Comparison of ENCODE assay signal across 10 cellular contexts in the genomic region with DNA sequence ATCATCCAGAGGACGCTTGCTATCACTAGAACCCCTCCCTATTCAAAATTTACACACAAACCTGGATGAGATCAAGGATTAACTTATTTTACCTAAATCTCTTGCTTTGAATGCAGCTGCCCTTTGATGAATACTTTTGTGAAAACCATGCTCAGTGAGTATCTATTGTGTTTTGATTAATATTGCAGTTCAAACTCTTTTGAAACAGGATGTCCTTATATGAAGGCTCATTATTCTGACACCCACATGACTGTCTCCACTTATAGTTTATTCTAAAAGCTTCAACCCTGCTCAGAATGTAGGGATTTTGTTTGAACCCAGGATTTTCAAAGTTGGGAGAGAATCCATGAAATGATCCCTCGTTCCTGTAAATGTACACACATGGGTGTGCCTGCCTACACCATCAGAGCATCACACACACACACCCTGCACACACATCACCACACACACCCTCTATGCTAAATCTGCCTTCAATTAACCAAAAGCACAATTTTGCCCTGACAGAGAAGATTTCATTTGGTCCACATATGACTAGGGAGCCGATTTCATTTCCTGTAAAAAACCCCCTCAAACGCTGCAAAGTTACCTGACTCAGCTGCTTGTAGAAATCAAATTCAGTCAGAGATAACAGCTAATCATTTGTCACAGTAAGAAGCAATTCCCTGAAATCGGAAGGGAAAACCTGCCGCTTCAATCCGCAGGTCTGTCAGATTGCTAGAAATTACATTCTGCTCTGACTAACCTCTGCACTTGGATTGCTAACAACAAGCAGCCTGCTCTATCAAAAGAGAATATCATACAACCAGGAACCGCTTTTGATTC.
DNase-seq lines count a peak whose midpoint lies in the region; ATAC-seq and TF ChIP-seq lines count a peak whose summit lies in the region.
"Had no signal": no experiment of that assay in that cellular context is flagged by ENCODE, and none has a peak within 500 bp of the region (broad histone marks: within the 10 kb centered on the region; RNA-seq: fewer than 3 reads in every experiment).

No MANE protein-coding gene starts in this region.

- H3K9me2 ChIP-seq in Karpas-422 (replicated peaks; ENCODE audit: insufficient read depth, low read length) = no peaks in the 10 kb centered on the region

- H4K20me1 ChIP-seq in Karpas-422 (ENCODE audit: insufficient read depth, low read depth, low read length) = no peaks in the 10 kb centered on the region

- H3K36me3 ChIP-seq in cardiac muscle cell (no peaks in the 10 kb centered on the region), Karpas-422 (ENCODE audit: insufficient read depth, low read length) (no peaks in the 10 kb centered on the region)

- H3K27me3 ChIP-seq in cardiac muscle cell (no peaks in the 10 kb centered on the region), Karpas-422 (ENCODE audit: low read length) (no peaks in the 10 kb centered on the region)

- H3K79me2 ChIP-seq in Karpas-422 (ENCODE audit: low read length) = no peaks in the 10 kb centered on the region

- H3K4me1 ChIP-seq in cardiac muscle cell (ENCODE audit: low read depth) = peaks cover 69% of the 10 kb centered on the region
- H3K4me1 ChIP-seq in Karpas-422 (ENCODE audit: low read length) = peaks cover 66% of the 10 kb centered on the region

- no peaks in the 10 kb centered on the region for H3K9me3 ChIP-seq in cardiac muscle cell (ENCODE audit: low read depth)
- H3K9me3 ChIP-seq in Karpas-422 (ENCODE audit: low read length) = no peaks in the 10 kb centered on the region

- intact Hi-C loops in Right ventricle myocardium inferior (cut with DNase I) = loop anchor here (5.0 kb wide), 1 partner anchor 53 kb away; no protein-coding TSS in a partner anchor
- intact Hi-C loops in head of caudate nucleus (cut with DNase I) = no loop called here

- peak overlapping the region; percentile 49 for H3K4me2 ChIP-seq in Karpas-422 (ENCODE audit: low read depth, low read length, poor library complexity, severe bottlenecking)

- H3K27ac ChIP-seq in cardiac muscle cell = peak overlapping the region; percentile 22
- no peak overlapping the region for H3K27ac ChIP-seq in Karpas-422 (ENCODE audit: low read length)
- H3K27ac ChIP-seq in temporal lobe (ENCODE audit: low read depth, low read length) = peak overlapping the region; percentile 99

- no peak for ATAC-seq in Right ventricle myocardium inferior

- H2AFZ ChIP-seq in Karpas-422 (ENCODE audit: low read length) = no peak overlapping the region

- DNase-seq in cardiac muscle cell (ENCODE audit: low read depth in 1 of 2, low spot score in 1 of 2) (no peak), Right ventricle myocardium inferior (ENCODE audit: missing footprints) (no peak), Karpas-422 (no peak), globus pallidus (ENCODE audit: low spot score) (peak; percentile 52), head of caudate nucleus (no peak), NCI-H146 treated with DMSO at 0.1 percent for 48 hours (lab: John Stamatoyannopoulos, UW; ENCODE audit: unreplicated experiment) (no peak), GM13976 (ENCODE audit: low spot score) (no peak)
- DNase-seq: activated CD4-positive, alpha-beta T cell treated with anti-CD3 and anti-CD28 coated beads, Interleukin-2, amount 50 U/mL, for 1 hour; NCI-H1694 treated with DMSO at 0.1 percent for 48 hours had no signal

- peak overlapping the region; percentile 4; the same call in 1 of the 2 replicates for H3K9ac ChIP-seq in Karpas-422 (ENCODE audit: low read length)

- in situ Hi-C loops in GM13976 (cut with MboI; ENCODE audit: low sequenced_read_pairs, unreplicated experiment) = no loop called here

- H3K4me3 ChIP-seq in cardiac muscle cell = no peak overlapping the region
- peak overlapping the region; percentile 9; the same call in 1 of the 2 replicates for H3K4me3 ChIP-seq in Karpas-422 (ENCODE audit: low read length)

- TF ChIP-seq CTCF in cardiac muscle cell (IDR thresholded peaks at IDR 0.05; ENCODE audit: low read depth, low read length) (no peak), GM13976 (IDR thresholded peaks at IDR 0.05; ENCODE audit: borderline replicate concordance, control extremely low read depth, extremely low read depth, insufficient read depth, missing control alignments) (no peak)
